15 cellular contexts compared by ENCODE assay signal in the genomic region with DNA sequence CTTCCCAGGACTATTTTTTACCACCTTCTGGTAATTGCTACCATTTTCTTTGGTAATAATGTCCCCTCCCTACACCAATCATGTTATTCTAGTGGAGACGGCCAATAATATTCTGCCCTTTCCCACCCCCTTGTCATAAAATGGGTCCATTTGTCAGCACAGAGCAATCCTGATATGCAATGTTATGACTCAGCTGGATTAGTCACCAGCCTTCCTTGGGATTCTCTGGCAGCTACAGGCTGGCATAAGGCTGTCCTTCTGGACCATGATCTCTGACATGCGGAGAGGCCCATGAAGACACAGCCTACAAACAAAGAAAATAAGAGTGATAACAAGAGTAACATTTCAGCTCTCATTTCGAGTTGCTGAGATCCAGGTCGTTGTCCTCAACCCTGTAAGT.
DNase-seq lines count a peak whose midpoint lies in the region; ATAC-seq lines count a peak whose summit lies in the region.
"Had no signal": no experiment of that assay in that cellular context is flagged by ENCODE, and none has a peak within 500 bp of the region (broad histone marks: within the 10 kb centered on the region; RNA-seq: fewer than 3 reads in every experiment).

No MANE protein-coding gene starts in this region.

- H3K18ac ChIP-seq in mesenchymal stem cell (ENCODE audit: low read depth in 1 of 2, low read length in 2 of 2) = no peak overlapping the region

- H2AFZ ChIP-seq in mesenchymal stem cell (ENCODE audit: low read depth, low read length) = no peak overlapping the region

- no peaks in the 10 kb centered on the region for H3K36me3 ChIP-seq in mesenchymal stem cell (ENCODE audit: control insufficient read depth in 1 of 2, insufficient read depth in 2 of 2, low read depth in 1 of 2, low read length in 2 of 2)

- H3K4ac ChIP-seq in mesenchymal stem cell (ENCODE audit: low read depth in 1 of 2, low read length in 2 of 2) = no peak overlapping the region

- H3K4me2 ChIP-seq in mesenchymal stem cell (ENCODE audit: low read length, poor library complexity, severe bottlenecking) = no peak overlapping the region

- no peak overlapping the region for H2BK15ac ChIP-seq in mesenchymal stem cell (ENCODE audit: low read depth, poor library complexity, severe bottlenecking)

- H4K91ac ChIP-seq in mesenchymal stem cell (ENCODE audit: low read length) = no peak overlapping the region

- no peak overlapping the region for H3K14ac ChIP-seq in mesenchymal stem cell (ENCODE audit: low read length in 2 of 2)

- H3K27ac ChIP-seq in mesenchymal stem cell (ENCODE audit: low read length, poor library complexity, severe bottlenecking) = no peak overlapping the region

- no peaks in the 10 kb centered on the region for H3K9me3 ChIP-seq in mesenchymal stem cell (ENCODE audit: control insufficient read depth, low read length)

- in situ Hi-C loops in Caki2 (cut with HindIII; ENCODE audit: low pct_unique_long_range_greater_than_20kb, low sequenced_read_pairs) = no loop called here

- no peaks in the 10 kb centered on the region for H3K27me3 ChIP-seq in mesenchymal stem cell (ENCODE audit: control insufficient read depth in 1 of 2, insufficient read depth in 1 of 2, low read length in 2 of 2)

- no peak overlapping the region for H3K4me3 ChIP-seq in mesenchymal stem cell (ENCODE audit: insufficient read depth in 1 of 2, low read depth in 1 of 2, low read length in 2 of 2)

- H3K23ac ChIP-seq in mesenchymal stem cell (ENCODE audit: low read length in 2 of 2) = no peak overlapping the region

- 44% methylated on average over 4 of the region's 4 CpGs for WGBS in mesenchymal stem cell

- H2BK12ac ChIP-seq in mesenchymal stem cell (ENCODE audit: low read length in 2 of 2) = no peak overlapping the region

- peak; percentile 52 for DNase-seq in Caki2 (ENCODE audit: low read depth)
- DNase-seq in NCI-H226 = peak; percentile 93
- peak; percentile 5 for DNase-seq in cerebellum (ENCODE audit: low spot score)
- peak; percentile 83 for DNase-seq in mesenchymal stem cell
- DNase-seq in CD1c-positive myeloid dendritic cell (ENCODE audit: extremely low spot score) = no peak
- DNase-seq in activated CD4-positive, alpha-beta T cell treated with anti-CD3 and anti-CD28 coated beads, Interleukin-2, amount 50 U/mL, for 4 hours = no peak
- DNase-seq: activated CD8-positive, alpha-beta T cell treated with anti-CD3 and anti-CD28 coated beads for 36 hours; activated naive CD4-positive, alpha-beta T cell treated with anti-CD3 and anti-CD28 coated beads for 36 hours; AML-193; GF-D8; NCI-H1694 treated with DMSO at 0.1 percent for 48 hours; stimulated activated CD4-positive, alpha-beta T cell treated with anti-CD3 and anti-CD28 coated beads, Interleukin-15, amount 100 ng/mL, for 24 hours had no signal

- no peaks in the 10 kb centered on the region for H3K4me1 ChIP-seq in mesenchymal stem cell (ENCODE audit: control insufficient read depth, insufficient read depth, low read depth, low read length)

- no peak overlapping the region for H3K9ac ChIP-seq in mesenchymal stem cell (ENCODE audit: low read length)

- no peak overlapping the region for H2AK5ac ChIP-seq in mesenchymal stem cell (ENCODE audit: low read length, severe bottlenecking)

- H2BK5ac ChIP-seq in mesenchymal stem cell (ENCODE audit: low read depth, low read length, poor library complexity, severe bottlenecking) = no peak overlapping the region

- H4K8ac ChIP-seq in mesenchymal stem cell (ENCODE audit: low read length) = no peak overlapping the region

- ATAC-seq in GM18909 (IDR thresholded peaks at IDR 0.05; ENCODE audit: poor library complexity, unreplicated experiment) (no peak), HG03139 (IDR thresholded peaks at IDR 0.05; ENCODE audit: unreplicated experiment) (no peak)
- ATAC-seq: activated CD8-positive, alpha-beta T cell treated with anti-CD3 and anti-CD28 coated beads for 36 hours; left lobe of liver had no signal

- no peaks in the 10 kb centered on the region for H3K79me1 ChIP-seq in mesenchymal stem cell (replicated peaks; ENCODE audit: low read length, poor library complexity, severe bottlenecking)

- no peak overlapping the region for H2BK120ac ChIP-seq in mesenchymal stem cell (ENCODE audit: low read depth, low read length)

Comparison
In these comparisons a context has a peak if more than half of its experiments do, and no peak if none do; other contexts are left out.
1. DNase-seq: peak in Caki2 (single experiment), NCI-H226 (single experiment), cerebellum (single experiment) and mesenchymal stem cell (single experiment); none in CD1c-positive myeloid dendritic cell (single experiment) and activated CD4-positive, alpha-beta T cell treated with anti-CD3 and anti-CD28 coated beads, Interleukin-2, amount 50 U/mL, for 4 hours (0 of 2).